12 cellular contexts compared by ENCODE assay signal in the genomic region with DNA sequence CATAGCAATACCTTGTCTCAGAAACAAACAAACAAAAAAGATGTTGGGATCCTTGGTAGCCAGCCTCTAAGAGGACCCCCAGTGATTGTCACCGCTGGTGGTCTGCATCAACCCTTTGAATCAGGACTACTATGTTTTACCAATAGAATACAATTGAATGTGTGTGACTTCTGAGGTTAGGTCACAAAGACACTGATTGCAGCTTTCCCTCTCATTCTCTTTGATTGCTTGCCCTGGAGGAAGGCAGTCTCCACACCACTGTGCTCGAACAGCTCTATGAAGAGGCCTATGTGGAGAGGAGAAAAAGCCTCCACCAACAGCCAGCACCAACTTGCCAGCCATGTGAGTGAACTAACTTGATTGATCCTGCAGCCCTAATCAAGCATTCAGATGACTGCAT.
"Had no signal": no experiment of that assay in that cellular context is flagged by ENCODE, and none has a peak within 500 bp of the region (broad histone marks: within the 10 kb centered on the region; RNA-seq: fewer than 3 reads in every experiment).

No MANE protein-coding gene starts in this region.

- H3K27me3 ChIP-seq: adrenal gland, esophagus muscularis mucosa, hepatocyte, ovary had no signal

- DNase-seq: activated CD4-positive, alpha-beta T cell treated with anti-CD3 and anti-CD28 coated beads, Interleukin-2, amount 10 ng/mL, durations not matched to agents 7 days and 5 days; activated naive CD4-positive, alpha-beta T cell treated with anti-CD3 and anti-CD28 coated beads, Interleukin-2, amount 10 ng/mL, durations not matched to agents 7 days and 5 days; activated T-cell treated with anti-CD3 and anti-CD28 coated beads, Interleukin-2, amount 50 U/mL, for 24 hours; mesenchymal stem cell; ovary; stimulated activated CD4-positive, alpha-beta T cell treated with anti-CD3 and anti-CD28 coated beads, Interleukin-12 subunit alpha, Interleukin-12 subunit beta, amount 100 ng/mL, for 4 hours; SW 1271 had no signal

- H3K27ac Mint-ChIP-seq: activated CD4-positive, alpha-beta T cell treated with anti-CD3 and anti-CD28 coated beads, Interleukin-2, amount 10 ng/mL, durations not matched to agents 7 days and 5 days; activated naive CD4-positive, alpha-beta T cell treated with anti-CD3 and anti-CD28 coated beads, Interleukin-2, amount 10 ng/mL, durations not matched to agents 7 days and 5 days; activated T-cell treated with anti-CD3 and anti-CD28 coated beads, Interleukin-2, amount 50 U/mL, for 24 hours; natural killer cell treated with Interleukin-12 subunit alpha and Interleukin-12 subunit beta and Interleukin-15 and Interleukin-18, amount 100 ng/mL, for 72 hours; stimulated activated effector memory CD8-positive, alpha-beta T cell treated with anti-CD3 and anti-CD28 coated beads, Interleukin-12 subunit alpha, Interleukin-12 subunit beta, amount 100 ng/mL, for 72 hours had no signal

- H3K4me3 ChIP-seq: adrenal gland, esophagus muscularis mucosa, hepatocyte, ovary had no signal

- H3K27ac ChIP-seq: esophagus muscularis mucosa, hepatocyte, ovary had no signal

- H3K4me3 Mint-ChIP-seq: activated CD4-positive, alpha-beta T cell treated with anti-CD3 and anti-CD28 coated beads, Interleukin-2, amount 10 ng/mL, durations not matched to agents 7 days and 5 days; activated T-cell treated with anti-CD3 and anti-CD28 coated beads, Interleukin-2, amount 50 U/mL, for 24 hours; natural killer cell treated with Interleukin-12 subunit alpha and Interleukin-12 subunit beta and Interleukin-15 and Interleukin-18, amount 100 ng/mL, for 72 hours; stimulated activated effector memory CD8-positive, alpha-beta T cell treated with anti-CD3 and anti-CD28 coated beads, Interleukin-12 subunit alpha, Interleukin-12 subunit beta, amount 100 ng/mL, for 72 hours had no signal

- ATAC-seq: natural killer cell treated with Interleukin-12 subunit alpha and Interleukin-12 subunit beta and Interleukin-15 and Interleukin-18, amount 100 ng/mL, for 72 hours; stimulated activated effector memory CD8-positive, alpha-beta T cell treated with anti-CD3 and anti-CD28 coated beads, Interleukin-12 subunit alpha, Interleukin-12 subunit beta, amount 100 ng/mL, for 72 hours had no signal

- H3K4me2 ChIP-seq: hepatocyte had no signal

- H3K36me3 ChIP-seq: adrenal gland, esophagus muscularis mucosa, ovary had no signal

- H3K36me3 Mint-ChIP-seq: activated naive CD4-positive, alpha-beta T cell treated with anti-CD3 and anti-CD28 coated beads, Interleukin-2, amount 10 ng/mL, durations not matched to agents 7 days and 5 days; natural killer cell treated with Interleukin-12 subunit alpha and Interleukin-12 subunit beta and Interleukin-15 and Interleukin-18, amount 100 ng/mL, for 72 hours had no signal

- H2AFZ ChIP-seq: hepatocyte had no signal

- H3K9me3 ChIP-seq: adrenal gland, esophagus muscularis mucosa, ovary had no signal

- H3K27me3 Mint-ChIP-seq: activated CD4-positive, alpha-beta T cell treated with anti-CD3 and anti-CD28 coated beads, Interleukin-2, amount 10 ng/mL, durations not matched to agents 7 days and 5 days; activated T-cell treated with anti-CD3 and anti-CD28 coated beads, Interleukin-2, amount 50 U/mL, for 24 hours; natural killer cell treated with Interleukin-12 subunit alpha and Interleukin-12 subunit beta and Interleukin-15 and Interleukin-18, amount 100 ng/mL, for 72 hours had no signal

- H3K9me3 Mint-ChIP-seq: activated CD4-positive, alpha-beta T cell treated with anti-CD3 and anti-CD28 coated beads, Interleukin-2, amount 10 ng/mL, durations not matched to agents 7 days and 5 days; activated naive CD4-positive, alpha-beta T cell treated with anti-CD3 and anti-CD28 coated beads, Interleukin-2, amount 10 ng/mL, durations not matched to agents 7 days and 5 days; activated T-cell treated with anti-CD3 and anti-CD28 coated beads, Interleukin-2, amount 50 U/mL, for 24 hours; natural killer cell treated with Interleukin-12 subunit alpha and Interleukin-12 subunit beta and Interleukin-15 and Interleukin-18, amount 100 ng/mL, for 72 hours; stimulated activated effector memory CD8-positive, alpha-beta T cell treated with anti-CD3 and anti-CD28 coated beads, Interleukin-12 subunit alpha, Interleukin-12 subunit beta, amount 100 ng/mL, for 72 hours had no signal
